9 cellular contexts compared by ENCODE assay signal in genomic region chr9:130010151-130010988, GRCh38. TPM values are rescaled to one million over a fixed set of nuclear protein-coding genes. Genes with fewer than 3 reads are reported as not detected.
DNase-seq lines count a peak whose midpoint lies in the region; ATAC-seq and TF ChIP-seq lines count a peak whose summit lies in the region.
"Had no signal": no experiment of that assay in that cellular context is flagged by ENCODE, and none has a peak within 500 bp of the region (broad histone marks: within the 10 kb centered on the region; RNA-seq: fewer than 3 reads in every experiment).

No MANE protein-coding gene starts in this region.

- TF ChIP-seq EP300 in upper lobe of left lung (IDR thresholded peaks at IDR 0.05): no peak

- peaks cover 2% of the 10 kb centered on the region for H3K36me3 ChIP-seq in CD4-positive, CD25-positive, alpha-beta regulatory T cell (ENCODE audit: control insufficient read depth, insufficient read depth, low read length)
- H3K36me3 ChIP-seq in upper lobe of left lung: no peaks in the 10 kb centered on the region

- no peaks in the 10 kb centered on the region for H3K27me3 Mint-ChIP-seq in CD4-positive, CD25-positive, alpha-beta regulatory T cell
- no peaks in the 10 kb centered on the region for H3K27me3 Mint-ChIP-seq in effector memory CD8-positive, alpha-beta T cell

- H3K4me1 ChIP-seq in CD4-positive, CD25-positive, alpha-beta regulatory T cell (ENCODE audit: control insufficient read depth, insufficient read depth, low read length, poor library complexity, severe bottlenecking): peaks cover 78% of the 10 kb centered on the region
- peaks cover 0 to 12% (median 2%) of the 10 kb centered on the region in 4 donors for H3K4me1 ChIP-seq in upper lobe of left lung

- H3K4me3 ChIP-seq in CD4-positive, CD25-positive, alpha-beta regulatory T cell (ENCODE audit: low read depth, low read length): peak overlapping the region; percentile 67
- H3K4me3 ChIP-seq in upper lobe of left lung: no peak overlapping the region
- H3K4me3 ChIP-seq: BLaER1 treated with 17β-estradiol and CSF1 and Interleukin-3, amounts not matched to agents 10 nM and 100 nM had no signal

- H3K9me3 ChIP-seq in CD4-positive, CD25-positive, alpha-beta regulatory T cell (ENCODE audit: control insufficient read depth in 2 of 2, low read length in 2 of 2): no peaks in the 10 kb centered on the region
- H3K9me3 ChIP-seq in upper lobe of left lung: no peaks in the 10 kb centered on the region

- H3K27me3 ChIP-seq in CD4-positive, CD25-positive, alpha-beta regulatory T cell (ENCODE audit: control insufficient read depth, insufficient read depth, low read length): no peaks in the 10 kb centered on the region
- no peaks in the 10 kb centered on the region for H3K27me3 ChIP-seq in upper lobe of left lung
- H3K27me3 ChIP-seq: BLaER1 treated with 17β-estradiol and CSF1 and Interleukin-3, amounts not matched to agents 10 nM and 100 nM had no signal

- H3K27ac ChIP-seq in CD4-positive, CD25-positive, alpha-beta regulatory T cell (ENCODE audit: insufficient read depth, low read length, poor library complexity, severe bottlenecking): peak overlapping the region; percentile 97
- no peak overlapping the region for H3K27ac ChIP-seq in upper lobe of left lung
- H3K27ac ChIP-seq: BLaER1 treated with 17β-estradiol and CSF1 and Interleukin-3, amounts not matched to agents 10 nM and 100 nM had no signal

- H3K9me3 Mint-ChIP-seq in CD4-positive, CD25-positive, alpha-beta regulatory T cell: peaks cover 0 to 3% (median 0%) of the 10 kb centered on the region in 7 donors
- H3K9me3 Mint-ChIP-seq in effector memory CD8-positive, alpha-beta T cell: peaks cover 0 to 7% of the 10 kb centered on the region in 2 donors

- TF ChIP-seq POLR2A in upper lobe of left lung (IDR thresholded peaks at IDR 0.05): no peak

- TF ChIP-seq CTCF in upper lobe of left lung (IDR thresholded peaks at IDR 0.05): no peak

- 65 to 76% methylated on average over 5 of the region's 5 CpGs for WGBS in upper lobe of left lung, 2 donors

- H3K4me3 Mint-ChIP-seq in CD4-positive, CD25-positive, alpha-beta regulatory T cell: peak overlapping the region; percentile 37 to 82 (median 52)
- H3K4me3 Mint-ChIP-seq in effector memory CD8-positive, alpha-beta T cell: peak overlapping the region; percentile 47 to 61

- peak; percentile 39 to 53 for ATAC-seq in CD4-positive, CD25-positive, alpha-beta regulatory T cell (ENCODE audit: low read depth in 2 of 2)
- peak; percentile 46 for ATAC-seq in GM21717 (IDR thresholded peaks at IDR 0.05; ENCODE audit: unreplicated experiment)
- peak; percentile 71 for ATAC-seq in effector memory CD8-positive, alpha-beta T cell (replicated peaks)
- no peak for ATAC-seq in upper lobe of left lung (ENCODE audit: low FRiP score in 2 of 2)
- no peak for ATAC-seq in GM18867 (IDR thresholded peaks at IDR 0.05; ENCODE audit: unreplicated experiment)
- ATAC-seq in GM19452 (IDR thresholded peaks at IDR 0.05; ENCODE audit: unreplicated experiment): no peak

- H3K36me3 Mint-ChIP-seq in CD4-positive, CD25-positive, alpha-beta regulatory T cell: peaks cover 14% of the 10 kb centered on the region
- H3K36me3 Mint-ChIP-seq in effector memory CD8-positive, alpha-beta T cell (ENCODE audit: insufficient read depth): peaks cover 87% of the 10 kb centered on the region

- peaks cover 56 to 92% (median 75%) of the 10 kb centered on the region in 4 donors for H3K4me1 Mint-ChIP-seq in CD4-positive, CD25-positive, alpha-beta regulatory T cell
- H3K4me1 Mint-ChIP-seq in effector memory CD8-positive, alpha-beta T cell (ENCODE audit: low read depth in 2 of 2): peaks cover 47 to 73% of the 10 kb centered on the region in 2 donors

- peak overlapping the region; percentile 89 to 98 (median 94) for H3K27ac Mint-ChIP-seq in CD4-positive, CD25-positive, alpha-beta regulatory T cell
- H3K27ac Mint-ChIP-seq in effector memory CD8-positive, alpha-beta T cell: peak overlapping the region; percentile 96 to 97

- DNase-seq in CD4-positive, CD25-positive, alpha-beta regulatory T cell: peak in 2 of 3 donors; percentile 55 to 69
- DNase-seq in T-helper 9 cell: peak; percentile 50
- DNase-seq in effector memory CD8-positive, alpha-beta T cell: peak; percentile 48 to 62 (median 55)
- DNase-seq in AG08396 (ENCODE audit: low spot score): no peak
- DNase-seq in upper lobe of left lung: no peak

RNA-seq across cellular contexts. Expression of gene FNBP1, which starts 32.6 kb away (rescaled TPM):
- total RNA-seq in CD4-positive, CD25-positive, alpha-beta regulatory T cell: 253 TPM
- polyA plus RNA-seq in CD4-positive, CD25-positive, alpha-beta regulatory T cell: 100 to 1,000 TPM; 147 to 218 (median 188) TPM
- total RNA-seq in upper lobe of left lung: 10 to 100 TPM; 34.8 to 85.4 (median 51.6) TPM

RNA-seq across cellular contexts. Expression of gene GPR107, which starts 43.3 kb away (rescaled TPM):
- 29.9 TPM for total RNA-seq in CD4-positive, CD25-positive, alpha-beta regulatory T cell
- 1 to 10 TPM; 2.8 to 4.5 (median 3.1) TPM for polyA plus RNA-seq in CD4-positive, CD25-positive, alpha-beta regulatory T cell
- 10 to 100 TPM; 26.5 to 44.4 (median 35.3) TPM for total RNA-seq in upper lobe of left lung

Comparison
In these comparisons a context has a peak if more than half of its experiments do, and no peak if none do; other contexts are left out.
1. ATAC-seq: peak in CD4-positive, CD25-positive, alpha-beta regulatory T cell (2 of 2), GM21717 (single experiment) and effector memory CD8-positive, alpha-beta T cell (single experiment); none in upper lobe of left lung (0 of 2), GM18867 (single experiment) and GM19452 (single experiment).
2. DNase-seq: peak in CD4-positive, CD25-positive, alpha-beta regulatory T cell (2 of 3), T-helper 9 cell (single experiment) and effector memory CD8-positive, alpha-beta T cell (3 of 3); none in AG08396 (single experiment) and upper lobe of left lung (0 of 2).